Comparison of ENCODE assay signal across 8 cellular contexts in the genomic region with DNA sequence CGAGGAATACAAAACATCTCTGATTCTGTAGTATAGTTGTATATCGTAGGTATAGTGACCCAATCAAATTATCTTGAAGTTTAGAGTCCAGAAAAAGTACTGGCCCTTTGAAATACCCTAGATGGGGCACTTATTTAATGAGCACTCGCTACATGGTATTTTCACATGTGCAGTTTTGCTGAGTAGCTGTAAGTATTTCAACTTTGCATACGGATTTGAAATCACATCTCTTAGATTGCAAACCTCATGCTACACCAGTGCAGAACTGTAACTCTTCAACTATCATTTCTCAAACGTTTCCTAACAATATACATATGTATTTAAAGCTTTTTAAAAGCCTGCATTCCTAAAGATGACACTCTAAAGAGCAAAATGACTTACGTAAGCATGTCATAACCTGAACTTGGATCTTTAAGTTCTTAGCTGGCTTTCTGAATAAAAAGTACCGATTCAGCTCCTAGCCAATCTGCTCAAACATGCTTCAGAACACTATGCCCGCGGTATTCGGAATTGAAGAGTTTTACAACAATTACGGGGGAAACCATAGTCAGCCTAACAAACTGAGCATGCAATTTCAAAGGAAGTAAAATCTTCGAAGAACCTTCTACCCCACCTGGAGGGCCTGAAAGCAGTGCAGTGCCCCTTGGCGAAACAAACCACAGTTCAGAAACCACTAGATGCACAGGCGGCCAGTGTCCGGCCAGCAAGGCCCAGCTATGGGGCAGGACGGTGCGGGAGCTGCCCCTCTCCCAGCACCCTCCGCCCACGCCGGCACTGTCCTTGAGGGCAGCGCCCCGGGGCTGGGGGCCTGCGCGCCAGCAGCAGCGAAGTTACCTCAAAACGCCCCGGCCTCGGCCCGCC. TPM values are rescaled to one million over a fixed set of nuclear protein-coding genes. Genes with fewer than 3 reads are reported as not detected.
A peak's percentile ranks its signal among the peaks of the same experiment; 100 is the strongest.
DNase-seq lines count a peak whose midpoint lies in the region; ATAC-seq, FAIRE-seq and TF ChIP-seq lines count a peak whose summit lies in the region.

No MANE protein-coding gene starts in this region.

- CTCF ChIA-PET in A549 (lab: Yijun Ruan, JAX) = interaction anchor here (1.0 to 1.9 kb wide), 4 partner anchors 11 to 552 kb away, joined by 3 to 10 read pairs (median 6); no protein-coding TSS in a partner anchor
- CTCF ChIA-PET in RWPE1 (lab: Yijun Ruan, JAX) = no interaction called here

- TF ChIP-seq EP300 in A549 (IDR thresholded peaks at IDR 0.05) = no peak

- peak overlapping the region; percentile 92 for H3K4me2 ChIP-seq in A549

- peak overlapping the region; percentile 96 for H3K4me3 ChIP-seq in A549

- no peak for TF ChIP-seq POLR2A in A549 (IDR thresholded peaks at IDR 0.05; ENCODE audit: low read length)

- no peaks in the 10 kb centered on the region for H3K9me3 ChIP-seq in A549

- peaks cover 10% of the 10 kb centered on the region; the same call in 2 of the 3 replicates for H3K4me1 ChIP-seq in A549

- no peak for FAIRE-seq in A549 (lab: Jason Lieb, UNC)

- H3K27me3 ChIP-seq in layer of hippocampus (ENCODE audit: control insufficient read depth, insufficient read depth, low read length) = no peaks in the 10 kb centered on the region

- ATAC-seq in A549 (peak; percentile 72), GM18861 (IDR thresholded peaks at IDR 0.05; ENCODE audit: unreplicated experiment) (peak; percentile 21), HG03039 (IDR thresholded peaks at IDR 0.05; ENCODE audit: unreplicated experiment) (peak; percentile 27)

- 10% methylated on average over 14 of the region's 29 CpGs for WGBS in A549 (ENCODE audit: missing lambda C conversion rate)

- no peak for TF ChIP-seq RAD21 in A549 (conservative IDR thresholded peaks at IDR 0.05 in 1 of 2, IDR thresholded peaks at IDR 0.05 in 1 of 2)

- no peak for TF ChIP-seq CTCF in A549 (IDR thresholded peaks at IDR 0.05)
- no peak for TF ChIP-seq CTCF in RWPE1 (conservative IDR thresholded peaks at IDR 0.05; ENCODE audit: low read depth)

- no peak for DNase-seq in A549 (ENCODE audit: low read depth in 1 of 2, low spot score in 1 of 2)
- peak; percentile 6 for DNase-seq in RWPE1 (ENCODE audit: low spot score)
- peak; percentile 4 for DNase-seq in central memory CD4-positive, alpha-beta T cell
- peak; percentile 15 for DNase-seq in stimulated activated CD4-positive, alpha-beta T cell treated with anti-CD3 and anti-CD28 coated beads, Interleukin-4, amount 100 ng/mL, for 24 hours
- no peak for DNase-seq in NCI-H2196 treated with DMSO at 0.1 percent for 48 hours (lab: John Stamatoyannopoulos, UW; ENCODE audit: unreplicated experiment)

- H3K27ac ChIP-seq in A549 = peak overlapping the region; percentile 82 to 96
- H3K27ac ChIP-seq in RWPE1 = peak overlapping the region; percentile 88
- H3K27ac ChIP-seq in layer of hippocampus (ENCODE audit: low read depth, low read length) = peak overlapping the region; percentile 83

- POLR2A ChIA-PET in A549 (lab: Yijun Ruan, JAX) = interaction anchor here (0.5 to 1.5 kb wide), 4 partner anchors 10 to 471 kb away, joined by 3 to 5 read pairs (median 4); no protein-coding TSS in a partner anchor
- POLR2A ChIA-PET in RWPE1 (lab: Yijun Ruan, JAX; ENCODE audit: low non-redundant PET) = no interaction called here

TF ChIP-seq in A549, 52 proteins besides CTCF, POLR2A, EP300 and RAD21:
- TF ChIP-seq PHF8 (IDR thresholded peaks at IDR 0.05; ENCODE audit: borderline replicate concordance, low read depth) (no peak), MAFK (IDR thresholded peaks at IDR 0.05; ENCODE audit: partially characterized antibody) (peak; percentile 38)

RNA-seq across cellular contexts. Expression of gene FH, which starts 0.9 kb away (rescaled TPM):
- polyA plus RNA-seq in A549 (2011; rRNA removed) (75.5 and 99.8 TPM in 2 replicates), A549 (2017; fragmentation: RNase III; extraction: RNeasy Plus Mini Kit Qiagen cat#74134 plus additional on column Dnase treatment) (95.2 to 107 TPM (median 98.7 TPM) in 3 replicates)
- polyA plus RNA-seq in A549 (2012; cell fraction: cytosol; rRNA removed) = 50.8 and 51.2 TPM in 2 replicates
- 33.0 and 38.9 TPM in 2 replicates for polyA plus RNA-seq in A549 (2012; cell fraction: nucleus; rRNA removed)
- 32.7 and 34.7 TPM in 2 replicates for polyA minus RNA-seq in A549 (2011; rRNA and poly(A)+ RNA removed)

RNA-seq across cellular contexts. Expression of gene KMO, which starts 13.5 kb away (rescaled TPM):
- 0.47 and 1.3 TPM in 2 replicates for polyA plus RNA-seq in A549 (2011; rRNA removed)
- polyA plus RNA-seq in A549 (2012; cell fraction: cytosol; rRNA removed) = 0.20 and 0.29 TPM in 2 replicates
- polyA plus RNA-seq in A549 (2012; cell fraction: nucleus; rRNA removed) = 0.07 and 0.31 TPM in 2 replicates
- 0.30 to 0.36 TPM (median 0.35 TPM) in 3 replicates for polyA plus RNA-seq in A549 (2017; fragmentation: RNase III; extraction: RNeasy Plus Mini Kit Qiagen cat#74134 plus additional on column Dnase treatment)
- 0.45 TPM in 1 of 2 replicates, not detected in the other for polyA minus RNA-seq in A549 (2011; rRNA and poly(A)+ RNA removed)

Comparison
In these comparisons a context has a peak if more than half of its experiments do, and no peak if none do; other contexts are left out.
1. ATAC-seq: peak in every context shown above with its lines; median percentile 72 in A549; 27 in HG03039; 21 in GM18861.
2. DNase-seq: peak in RWPE1 (single experiment), central memory CD4-positive, alpha-beta T cell (single experiment) and stimulated activated CD4-positive, alpha-beta T cell treated with anti-CD3 and anti-CD28 coated beads, Interleukin-4, amount 100 ng/mL, for 24 hours (single experiment); none in A549 (0 of 2) and NCI-H2196 treated with DMSO at 0.1 percent for 48 hours (single experiment).
3. Peak in every context shown above with its lines, with median percentiles within 50 percentile points of each other: H3K27ac ChIP-seq.